In genomic region chr20:33862709-33863403, GRCh38 we compare ENCODE assay signal across 8 cellular contexts. TPM values are rescaled to one million over a fixed set of nuclear protein-coding genes. Genes with fewer than 3 reads are reported as not detected.
DNase-seq lines count a peak whose midpoint lies in the region; ATAC-seq, FAIRE-seq and TF ChIP-seq lines count a peak whose summit lies in the region.

No MANE protein-coding gene starts in this region.

- no peaks in the 10 kb centered on the region for H3K79me2 ChIP-seq in GM12878 (ENCODE audit: control insufficient read depth, insufficient read depth, low read length)

- DNase-seq in COR-L47 (lab: John Stamatoyannopoulos, UW): peak; percentile 32
- DNase-seq in HL-60 (ENCODE audit: low read depth in 1 of 2, low spot score in 1 of 2): peak in 1 of 2 experiments; percentile 25
- peak; percentile 67 to 75 for DNase-seq in SW 1271 (lab: John Stamatoyannopoulos, UW)
- DNase-seq in GM12878 (ENCODE audit: low read depth, low spot score): no peak
- DNase-seq in stimulated activated CD4-positive, alpha-beta T cell treated with anti-CD3 and anti-CD28 coated beads, Interleukin-12 subunit alpha, Interleukin-12 subunit beta, amount 100 ng/mL, for 4 hours: peak; percentile 39
- DNase-seq in DMS79 treated with DMSO at 0.1 percent for 48 hours (lab: John Stamatoyannopoulos, UW): no peak

- CTCF ChIA-PET in GM12878 (lab: Yijun Ruan, JAX): interaction anchor here (0.7 to 2.2 kb wide), 26 partner anchors 9 to 267 kb away, joined by 3 to 12 read pairs (median 4); partner anchors contain the start of gene EIF2S2

- H3K4me1 ChIP-seq in GM12878 (ENCODE audit: control insufficient read depth, insufficient read depth, low read length) (peaks cover 28% of the 10 kb centered on the region), iPS-18a (ENCODE audit: control insufficient read depth, low read depth, low read length) (peaks cover 8% of the 10 kb centered on the region)

- peak overlapping the region; percentile 57; the same call in 1 of the 2 replicates for H3K4me2 ChIP-seq in GM12878 (ENCODE audit: control insufficient read depth, insufficient read depth)

- no peak overlapping the region for H3K27ac ChIP-seq in HL-60 (replicated peaks)
- peak overlapping the region; percentile 35; the same call in 1 of the 2 replicates for H3K27ac ChIP-seq in GM12878 (ENCODE audit: control insufficient read depth, insufficient read depth)
- no peak overlapping the region for H3K27ac ChIP-seq in iPS-18a (ENCODE audit: low read length)

- H3K4me3 ChIP-seq in HL-60 (replicated peaks; ENCODE audit: insufficient read depth, low read length): no peak overlapping the region
- no peak overlapping the region for H3K4me3 ChIP-seq in GM12878
- H3K4me3 ChIP-seq in iPS-18a (ENCODE audit: low read length): peak overlapping the region; percentile 25

- H2AFZ ChIP-seq in GM12878 (ENCODE audit: control insufficient read depth, low read depth, low read length): peak overlapping the region; percentile 45

- SMC1A ChIA-PET in GM12878 (lab: Charles Lee; ENCODE audit: uncharacterized antibody, unreplicated experiment): interaction anchor here (0.6 to 3.0 kb wide), 10 partner anchors 14 to 268 kb away, joined by 3 to 17 read pairs (median 4); partner anchors contain the start of gene EIF2S2

- TF ChIP-seq CTCF in HL-60 (IDR thresholded peaks at IDR 0.05; ENCODE audit: insufficient read depth, low read length): peak; percentile 58
- peak; percentile 49 to 81 (median 70) for TF ChIP-seq CTCF in GM12878 (IDR thresholded peaks at IDR 0.05 in 2 of 3, conservative IDR thresholded peaks at IDR 0.05 in 1 of 3; ENCODE audit: control insufficient read depth in 2 of 3, extremely low read depth in 1 of 3, insufficient read depth in 1 of 3, low read depth in 3 of 3, low read length in 3 of 3)

- 18% methylated on average over 25 of the region's 32 CpGs for WGBS in GM12878 (ENCODE audit: insufficient coverage, insufficient replicate concordance, low lambda C conversion rate, missing lambda C conversion rate)

- peak; percentile 69 for FAIRE-seq in GM12878 (lab: Jason Lieb, UNC)

- TF ChIP-seq POLR2A in GM12878 (IDR thresholded peaks at IDR 0.05; ENCODE audit: low read depth, low read length): no peak

- POLR2A ChIA-PET in GM12878 (lab: Charles Lee): no interaction called here

- ATAC-seq in GM12878: peak; percentile 95
- ATAC-seq in HG02798 (IDR thresholded peaks at IDR 0.05; ENCODE audit: poor library complexity, unreplicated experiment): no peak

- BruUV-seq in GM12878 (replicated peaks; lab: Mats Ljungman, UMichigan): no TSS peak

- H3K9me3 ChIP-seq in GM12878 (replicated peaks; ENCODE audit: control insufficient read depth, insufficient read depth, low read length) (no peaks in the 10 kb centered on the region), iPS-18a (ENCODE audit: control insufficient read depth, low read depth, low read length) (no peaks in the 10 kb centered on the region)

- no peaks in the 10 kb centered on the region for H4K20me1 ChIP-seq in GM12878 (ENCODE audit: control insufficient read depth, insufficient read depth)

- intact Hi-C loops in GM12878 (cut with micrococcal nuclease; ENCODE audit: unreplicated experiment): loop anchor here (1.0 to 5.0 kb wide), 5 partner anchors 54 to 266 kb away; no protein-coding TSS in a partner anchor

- H3K9ac ChIP-seq in GM12878 (ENCODE audit: control insufficient read depth, insufficient read depth, low read length): no peak overlapping the region
- no peak overlapping the region for H3K9ac ChIP-seq in iPS-18a (ENCODE audit: low read length)

- in situ Hi-C loops in GM12878 (cut with MboI): loop anchor here (10.0 kb wide), 1 partner anchor 262 kb away; no protein-coding TSS in a partner anchor

- H3K27me3 ChIP-seq in HL-60 (ENCODE audit: insufficient read depth, poor library complexity, severe bottlenecking) (no peaks in the 10 kb centered on the region), GM12878 (replicated peaks in 1 of 2; ENCODE audit: control insufficient read depth in 2 of 2, insufficient read depth in 2 of 2, low read length in 1 of 2) (no peaks in the 10 kb centered on the region), iPS-18a (ENCODE audit: control insufficient read depth, insufficient read depth, low read length) (no peaks in the 10 kb centered on the region)

- TF ChIP-seq RAD21 in GM12878 (IDR thresholded peaks at IDR 0.05; ENCODE audit: insufficient read depth, low read depth, low read length): peak; percentile 85

- no peak for TF ChIP-seq EP300 in GM12878 (IDR thresholded peaks at IDR 0.05; ENCODE audit: borderline replicate concordance in 1 of 2, control insufficient read depth in 1 of 2, low read depth in 2 of 2, low read length in 2 of 2)

- RAD21 ChIA-PET in GM12878 (lab: Charles Lee; ENCODE audit: unreplicated experiment): interaction anchor here (0.6 to 1.3 kb wide), 8 partner anchors 44 to 267 kb away, joined by 3 to 12 read pairs (median 5); no protein-coding TSS in a partner anchor

- H3K36me3 ChIP-seq in GM12878 (ENCODE audit: control insufficient read depth in 2 of 2, insufficient read depth in 2 of 2, low read length in 1 of 2) (no peaks in the 10 kb centered on the region; a peak in 1 of 4 replicates), iPS-18a (ENCODE audit: control insufficient read depth, low read depth, low read length) (no peaks in the 10 kb centered on the region)

TF ChIP-seq in GM12878, 131 proteins besides CTCF, POLR2A, EP300 and RAD21 (continues in another document):
- TF ChIP-seq YY1 (IDR thresholded peaks at IDR 0.05; ENCODE audit: low read depth, low read length) (peak; percentile 39; the same call in 1 of the 2 replicates), NFYA (IDR thresholded peaks at IDR 0.05; ENCODE audit: borderline replicate concordance, low read depth, low read length) (no peak), POU2F2 (IDR thresholded peaks at IDR 0.05; ENCODE audit: borderline replicate concordance, low read depth, low read length) (0 out of 3 replicates have a peak, but pooled peaks have one; percentile 27), NFXL1 (IDR thresholded peaks at IDR 0.05; ENCODE audit: borderline replicate concordance) (peak; percentile 98), IKZF1 (conservative IDR thresholded peaks at IDR 0.05) (0 out of 2 replicates have a peak, but pooled peaks have one; percentile 22), SMC3 (IDR thresholded peaks at IDR 0.05; ENCODE audit: borderline replicate concordance, low read length) (peak; percentile 69), IKZF2 (IDR thresholded peaks at IDR 0.05) (0 out of 4 replicates have a peak, but pooled peaks of 1 of the 2 experiments have one; percentile 11), TCF3 (IDR thresholded peaks at IDR 0.05; ENCODE audit: borderline replicate concordance, insufficient read depth, low read depth, low read length) (no peak), PRDM15 (CRISPR knock-in tag; IDR thresholded peaks at IDR 0.05) (no peak)

RNA-seq across cellular contexts. Expression of gene CHMP4B, which starts 51.7 kb away (rescaled TPM):
- total RNA-seq in GM12878 (2013; cell fraction: nucleolus; rRNA removed): 6.9 and 9.9 TPM in 2 replicates
- total RNA-seq in GM12878 (2014; rRNA removed) (46.6 and 47.7 TPM in 2 replicates), GM12878 (2014; rRNA removed; fragmentation: Illumina TruSeq; extraction: Trizol) (52.6 and 54.1 TPM in 2 replicates), GM12878 (2021) (96.3 and 98.7 TPM in 2 replicates)
- 96.7 TPM for polyA plus RNA-seq in GM12878 (2011; ENCODE audit: low read depth)
- polyA plus RNA-seq in GM12878 (2011; rRNA removed) (63.3 and 64.9 TPM in 2 replicates), GM12878 (2014; fragmentation: Illumina TruSeq; extraction: Trizol) (117 and 118 TPM in 2 replicates), GM12878 (2014; fragmentation: Nextera tagmentation; extraction: Ambion mirVana) (10 to 100 TPM in 1 of 2 experiments, 1 to 10 TPM in 1; 4.2 to 12.9 TPM), GM12878 (2014; rRNA removed) (102 and 105 TPM in 2 replicates), GM12878 (2016; fragmentation: Nextera tagmentation; extraction: Ambion mirVana) (1 to 10 TPM; 5.0 to 6.7 TPM)
- 50.1 and 54.9 TPM in 2 replicates for polyA plus RNA-seq in GM12878 (2011; cell fraction: cytosol; rRNA removed)
- 19.2 and 25.0 TPM in 2 replicates for polyA plus RNA-seq in GM12878 (2011; cell fraction: nucleus; rRNA removed)
- polyA plus RNA-seq in GM12878 (2012): 88.4 and 104 TPM in 2 replicates
- 14.0 and 17.8 TPM in 2 replicates for polyA minus RNA-seq in GM12878 (2011; rRNA and poly(A)+ RNA removed)
- 13.9 and 18.4 TPM in 2 replicates for polyA minus RNA-seq in GM12878 (2011; cell fraction: cytosol; rRNA and poly(A)+ RNA removed)
- polyA minus RNA-seq in GM12878 (2011; cell fraction: nucleus; rRNA and poly(A)+ RNA removed): 3.5 and 5.2 TPM in 2 replicates

Comparison
In these comparisons a context has a peak if more than half of its experiments do, and no peak if none do; other contexts are left out.
1. DNase-seq: peak in COR-L47 (single experiment), SW 1271 (2 of 2) and stimulated activated CD4-positive, alpha-beta T cell treated with anti-CD3 and anti-CD28 coated beads, Interleukin-12 subunit alpha, Interleukin-12 subunit beta, amount 100 ng/mL, for 4 hours (single experiment); none in GM12878 (single experiment) and DMS79 treated with DMSO at 0.1 percent for 48 hours (single experiment).